Comparison of ENCODE assay signal across 13 cellular contexts in the genomic region with DNA sequence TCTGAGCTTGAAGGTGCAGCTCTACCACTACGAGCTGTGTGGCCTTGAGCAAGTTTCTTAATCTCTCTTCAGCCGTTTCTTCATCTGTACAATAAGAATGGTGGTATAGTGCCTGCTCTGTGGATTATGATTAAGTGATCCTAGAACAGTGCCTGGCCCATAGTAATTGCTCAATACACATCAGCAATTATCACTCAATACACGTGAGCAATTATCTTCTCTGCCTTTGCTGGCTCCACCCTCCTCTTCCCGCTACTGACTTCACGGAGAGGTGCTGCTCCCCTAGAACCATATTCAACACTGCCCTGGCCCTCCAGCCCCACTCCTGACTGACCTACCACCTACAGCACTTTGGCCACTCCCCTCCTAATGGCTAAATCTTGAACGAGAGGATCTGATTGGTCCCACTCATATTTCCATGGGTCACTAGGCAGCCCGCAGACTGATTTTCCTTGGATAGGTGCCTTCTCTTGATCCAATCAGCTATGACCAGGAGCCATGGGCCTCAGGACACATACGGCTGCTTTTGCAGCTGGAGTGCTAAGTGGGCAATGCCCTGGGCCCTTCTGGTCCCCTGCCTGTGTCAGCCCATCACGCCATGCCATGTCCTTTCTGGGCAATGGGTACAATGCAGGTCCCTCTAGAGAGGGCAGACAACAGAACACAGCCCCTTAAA.
A peak's percentile ranks its signal among the peaks of the same experiment; 100 is the strongest.
DNase-seq lines count a peak whose midpoint lies in the region; ATAC-seq and TF ChIP-seq lines count a peak whose summit lies in the region.
"Had no signal": no experiment of that assay in that cellular context is flagged by ENCODE, and none has a peak within 500 bp of the region (broad histone marks: within the 10 kb centered on the region; RNA-seq: fewer than 3 reads in every experiment).

No MANE protein-coding gene starts in this region.

- no peak overlapping the region for H2AFZ ChIP-seq in neural progenitor cell (replicated peaks)

- H3F3A ChIP-seq in neural progenitor cell (ENCODE audit: low read depth): no peaks in the 10 kb centered on the region

- H3K4me1 Mint-ChIP-seq in neural progenitor cell: peaks cover 53% of the 10 kb centered on the region
- H3K4me1 Mint-ChIP-seq in natural killer cell: peaks cover 7 to 11% of the 10 kb centered on the region in 2 donors

- H3K79me2 ChIP-seq in neural progenitor cell (ENCODE audit: low read depth): no peaks in the 10 kb centered on the region

- in situ Hi-C loops in G401 (cut with HindIII; ENCODE audit: low sequenced_read_pairs): no loop called here

- H3K36me3 ChIP-seq in right atrium auricular region: no peaks in the 10 kb centered on the region
- no peaks in the 10 kb centered on the region for H3K36me3 ChIP-seq in neural progenitor cell
- H3K36me3 ChIP-seq in vagina: no peaks in the 10 kb centered on the region
- H3K36me3 ChIP-seq: Peyer's patch had no signal

- no peaks in the 10 kb centered on the region for H4K20me1 ChIP-seq in neural progenitor cell (ENCODE audit: low read depth)

- H3K9me3 Mint-ChIP-seq in neural progenitor cell (no peaks in the 10 kb centered on the region), natural killer cell (no peaks in the 10 kb centered on the region)
- H3K9me3 Mint-ChIP-seq: activated naive CD8-positive, alpha-beta T cell treated with anti-CD3 and anti-CD28 coated beads for 36 hours had no signal

- intact Hi-C loops in Right ventricle myocardium superior (cut with DNase I) (no loop called here), dorsolateral prefrontal cortex (cut with DNase I) (no loop called here), vagina (cut with DNase I) (no loop called here), natural killer cell (cut with micrococcal nuclease) (no loop called here)

- H3K4me1 ChIP-seq in right atrium auricular region (peaks cover 0 to 77% of the 10 kb centered on the region in 2 donors), neural progenitor cell (peaks cover 10% of the 10 kb centered on the region), vagina (peaks cover 57% of the 10 kb centered on the region)

- peak overlapping the region; percentile 66 to 74 for H3K27ac ChIP-seq in right atrium auricular region
- peak overlapping the region in 52 of 59 donors; percentile 31 to 98 (median 92) for H3K27ac ChIP-seq in dorsolateral prefrontal cortex
- H3K27ac ChIP-seq in neural progenitor cell: no peak overlapping the region
- peak overlapping the region; percentile 69 for H3K27ac ChIP-seq in vagina
- H3K27ac ChIP-seq: HL-60 had no signal

- H3K27me3 ChIP-seq in right atrium auricular region: no peaks in the 10 kb centered on the region
- no peaks in the 10 kb centered on the region for H3K27me3 ChIP-seq in dorsolateral prefrontal cortex
- H3K27me3 ChIP-seq in neural progenitor cell: no peaks in the 10 kb centered on the region
- H3K27me3 ChIP-seq in vagina: no peaks in the 10 kb centered on the region
- H3K27me3 ChIP-seq: Peyer's patch had no signal

- no peak overlapping the region for H3K4me2 ChIP-seq in neural progenitor cell

- no peak for DNase-seq in right atrium auricular region (ENCODE audit: low spot score)
- no peak for DNase-seq in Right ventricle myocardium superior
- peak in 2 of 10 donors; percentile 13 to 28 for DNase-seq in dorsolateral prefrontal cortex
- no peak for DNase-seq in neural progenitor cell (ENCODE audit: low spot score)
- no peak for DNase-seq in vagina (ENCODE audit: extremely low spot score in 2 of 2)
- no peak for DNase-seq in G401 (ENCODE audit: low spot score)
- DNase-seq in natural killer cell: no peak
- DNase-seq: activated CD4-positive, alpha-beta T cell treated with anti-CD3 and anti-CD28 coated beads, Interleukin-2, amount 50 U/mL, for 4 hours; activated naive CD8-positive, alpha-beta T cell treated with anti-CD3 and anti-CD28 coated beads for 36 hours; NCI-H1436 had no signal

- no peaks in the 10 kb centered on the region for H3K9me3 ChIP-seq in right atrium auricular region
- H3K9me3 ChIP-seq in neural progenitor cell (ENCODE audit: low read depth): no peaks in the 10 kb centered on the region
- no peaks in the 10 kb centered on the region for H3K9me3 ChIP-seq in vagina
- H3K9me3 ChIP-seq: Peyer's patch had no signal

- H3K36me3 Mint-ChIP-seq in neural progenitor cell (peaks cover 6% of the 10 kb centered on the region), natural killer cell (no peaks in the 10 kb centered on the region)

- H3K27me3 Mint-ChIP-seq in neural progenitor cell (ENCODE audit: insufficient read depth, low read depth) (peaks cover 10% of the 10 kb centered on the region), natural killer cell (ENCODE audit: low read depth in 2 of 2) (peaks cover 0 to 3% of the 10 kb centered on the region in 2 donors)
- H3K27me3 Mint-ChIP-seq: activated naive CD8-positive, alpha-beta T cell treated with anti-CD3 and anti-CD28 coated beads for 36 hours had no signal

- no peak overlapping the region for H3K4me3 ChIP-seq in right atrium auricular region
- H3K4me3 ChIP-seq in dorsolateral prefrontal cortex: no peak overlapping the region
- H3K4me3 ChIP-seq in neural progenitor cell: no peak overlapping the region
- H3K4me3 ChIP-seq in vagina: no peak overlapping the region
- H3K4me3 ChIP-seq: Peyer's patch had no signal

- no peak overlapping the region for H3K9ac ChIP-seq in neural progenitor cell

- H3K4me3 Mint-ChIP-seq in neural progenitor cell: peak overlapping the region; percentile 41
- H3K4me3 Mint-ChIP-seq in natural killer cell: no peak overlapping the region
- H3K4me3 Mint-ChIP-seq: activated naive CD8-positive, alpha-beta T cell treated with anti-CD3 and anti-CD28 coated beads for 36 hours had no signal

- ATAC-seq in Right ventricle myocardium superior (ENCODE audit: poor library complexity) (no peak), natural killer cell (no peak), GM21526 (IDR thresholded peaks at IDR 0.05; ENCODE audit: low FRiP score, unreplicated experiment) (no peak)

- TF ChIP-seq CTCF in right atrium auricular region (IDR thresholded peaks at IDR 0.05) (no peak), dorsolateral prefrontal cortex (IDR thresholded peaks at IDR 0.05 in 54 of 56, conservative IDR thresholded peaks at IDR 0.05 in 2 of 56; ENCODE audit: low read depth in 1 of 56, partially characterized antibody in 56 of 56) (no peak), neural progenitor cell (IDR thresholded peaks at IDR 0.05) (no peak), vagina (IDR thresholded peaks at IDR 0.05) (no peak), natural killer cell (IDR thresholded peaks at IDR 0.05) (no peak)

- H3K27ac Mint-ChIP-seq in neural progenitor cell (peak overlapping the region; percentile 66), natural killer cell (peak overlapping the region in 1 of 2 donors; percentile 50)

- no peak for TF ChIP-seq POLR2A in vagina (IDR thresholded peaks at IDR 0.05)
